ENCODE assay signal across 21 cellular contexts in genomic region chr10:69876931-69877330, GRCh38.
DNase-seq lines count a peak whose midpoint lies in the region; ATAC-seq and TF ChIP-seq lines count a peak whose summit lies in the region.
"Had no signal": no experiment of that assay in that cellular context is flagged by ENCODE, and none has a peak within 500 bp of the region (broad histone marks: within the 10 kb centered on the region; RNA-seq: fewer than 3 reads in every experiment).

No MANE protein-coding gene starts in this region.

- intact Hi-C loops in cardiac septum (cut with DNase I): no loop called here

- H3K4me2 ChIP-seq in neural progenitor cell: no peak overlapping the region
- H3K4me2 ChIP-seq: SK-N-SH had no signal

- H3K4me3 Mint-ChIP-seq in glutamatergic neuron (ENCODE audit: unreplicated experiment) (peak overlapping the region; percentile 77), neural progenitor cell (no peak overlapping the region)
- H3K4me3 Mint-ChIP-seq: CD4-positive, alpha-beta memory T cell; IgD-negative memory B cell had no signal

- no peak for ATAC-seq in HG02798 (IDR thresholded peaks at IDR 0.05; ENCODE audit: poor library complexity, unreplicated experiment)

- H3K27ac ChIP-seq in cardiac muscle cell: peak overlapping the region; percentile 76
- H3K27ac ChIP-seq in neural progenitor cell: no peak overlapping the region
- H3K27ac ChIP-seq: BLaER1 treated with 17β-estradiol and CSF1 and Interleukin-3, amounts not matched to agents 10 nM and 100 nM; RWPE1 had no signal

- H3K9me3 ChIP-seq in cardiac muscle cell (ENCODE audit: low read depth): no peaks in the 10 kb centered on the region
- no peaks in the 10 kb centered on the region for H3K9me3 ChIP-seq in neural progenitor cell (ENCODE audit: low read depth)
- H3K9me3 ChIP-seq: BLaER1 treated with 17β-estradiol and CSF1 and Interleukin-3, amounts not matched to agents 10 nM and 100 nM; Caco-2; SK-N-SH had no signal

- no peak overlapping the region for H3K9ac ChIP-seq in neural progenitor cell
- H3K9ac ChIP-seq: BLaER1 treated with 17β-estradiol and CSF1 and Interleukin-3, amounts not matched to agents 10 nM and 100 nM; SK-N-SH had no signal

- no peaks in the 10 kb centered on the region for H3K79me2 ChIP-seq in neural progenitor cell (ENCODE audit: low read depth)

- H3K4me3 ChIP-seq in cardiac muscle cell (no peak overlapping the region), neural progenitor cell (no peak overlapping the region)
- H3K4me3 ChIP-seq: BLaER1 treated with 17β-estradiol and CSF1 and Interleukin-3, amounts not matched to agents 10 nM and 100 nM had no signal

- H2AFZ ChIP-seq in neural progenitor cell (replicated peaks): no peak overlapping the region

- H3K27me3 Mint-ChIP-seq in glutamatergic neuron (ENCODE audit: unreplicated experiment) (peaks cover 28% of the 10 kb centered on the region), neural progenitor cell (ENCODE audit: insufficient read depth, low read depth) (peaks cover 17% of the 10 kb centered on the region)

- H3K27me3 ChIP-seq in cardiac muscle cell: no peaks in the 10 kb centered on the region
- no peaks in the 10 kb centered on the region for H3K27me3 ChIP-seq in neural progenitor cell

- H3K9me3 Mint-ChIP-seq in glutamatergic neuron (ENCODE audit: unreplicated experiment) (peaks cover 26% of the 10 kb centered on the region), neural progenitor cell (no peaks in the 10 kb centered on the region)
- H3K9me3 Mint-ChIP-seq: CD4-positive, alpha-beta memory T cell; IgD-negative memory B cell had no signal

- peaks cover 45% of the 10 kb centered on the region for H3K4me1 ChIP-seq in cardiac muscle cell (ENCODE audit: low read depth)
- peaks cover 37% of the 10 kb centered on the region for H3K4me1 ChIP-seq in neural progenitor cell
- H3K4me1 ChIP-seq: Caco-2 had no signal

- H3K36me3 ChIP-seq in cardiac muscle cell (no peaks in the 10 kb centered on the region), neural progenitor cell (no peaks in the 10 kb centered on the region)
- H3K36me3 ChIP-seq: BLaER1 treated with 17β-estradiol and CSF1 and Interleukin-3, amounts not matched to agents 10 nM and 100 nM had no signal

- H3K27ac Mint-ChIP-seq in glutamatergic neuron (ENCODE audit: unreplicated experiment) (peak overlapping the region; percentile 98), neural progenitor cell (peak overlapping the region; percentile 88)
- H3K27ac Mint-ChIP-seq: CD4-positive, alpha-beta memory T cell; IgD-negative memory B cell had no signal

- H3K36me3 Mint-ChIP-seq in glutamatergic neuron (ENCODE audit: unreplicated experiment): peaks cover 7% of the 10 kb centered on the region
- H3K36me3 Mint-ChIP-seq in neural progenitor cell: no peaks in the 10 kb centered on the region
- H3K36me3 Mint-ChIP-seq: CD4-positive, alpha-beta memory T cell; IgD-negative memory B cell had no signal

- H3F3A ChIP-seq in neural progenitor cell (ENCODE audit: low read depth): peaks cover 6% of the 10 kb centered on the region

- H3K4me1 Mint-ChIP-seq in glutamatergic neuron (ENCODE audit: low read depth, unreplicated experiment) (peaks cover 58% of the 10 kb centered on the region), neural progenitor cell (peaks cover 69% of the 10 kb centered on the region)
- H3K4me1 Mint-ChIP-seq: CD4-positive, alpha-beta memory T cell had no signal

- no peak for TF ChIP-seq CTCF in cardiac muscle cell (IDR thresholded peaks at IDR 0.05; ENCODE audit: low read depth, low read length)
- TF ChIP-seq CTCF in glutamatergic neuron (IDR thresholded peaks at IDR 0.05; ENCODE audit: partially characterized antibody, unreplicated experiment): no peak
- no peak for TF ChIP-seq CTCF in neural progenitor cell (IDR thresholded peaks at IDR 0.05)

- H4K20me1 ChIP-seq in neural progenitor cell (ENCODE audit: low read depth): no peaks in the 10 kb centered on the region
- H4K20me1 ChIP-seq: BLaER1 treated with 17β-estradiol and CSF1 and Interleukin-3, amounts not matched to agents 10 nM and 100 nM had no signal

- DNase-seq in cardiac muscle cell (ENCODE audit: low read depth in 1 of 2, low spot score in 1 of 2) (no peak), cardiac septum (ENCODE audit: low spot score) (no peak), glutamatergic neuron (no peak), neural progenitor cell (ENCODE audit: low spot score) (no peak), T-helper 2 cell (no peak), T-helper 9 cell (no peak)
- DNase-seq: 8988T; Caco-2; CD4-positive, alpha-beta memory T cell; DMS 273 treated with DMSO at 0.1 percent for 48 hours; DND-41; GOT3; NCI-H1105 treated with DMSO at 0.1 percent for 48 hours; NCI-H510A; NK-92 treated with Interleukin-12 subunit alpha and Interleukin-12 subunit beta, amount 100 ng/mL, for 24 hours; SIG-M5; SK-N-SH had no signal
